ENCODE assay signal across 1 cellular context in genomic region chr16:24976061-24976779, GRCh38.
TF ChIP-seq lines count a peak whose summit lies in the region.

No MANE protein-coding gene starts in this region.

TF ChIP-seq in IMR-90, 13 proteins besides CTCF, POLR2A, EP300 and RAD21:
- TF ChIP-seq FOS (IDR thresholded peaks at IDR 0.05; ENCODE audit: low read depth, low read length), result no peak
- TF ChIP-seq RFX5 (IDR thresholded peaks at IDR 0.05; ENCODE audit: low read depth, low read length), result no peak
- TF ChIP-seq MAFK (IDR thresholded peaks at IDR 0.05; ENCODE audit: low read depth, low read length), result no peak
- TF ChIP-seq RCOR1 (IDR thresholded peaks at IDR 0.05; ENCODE audit: insufficient replicate concordance, low read length), result no peak
